Comparison of ENCODE assay signal across 9 cellular contexts in the genomic region with DNA sequence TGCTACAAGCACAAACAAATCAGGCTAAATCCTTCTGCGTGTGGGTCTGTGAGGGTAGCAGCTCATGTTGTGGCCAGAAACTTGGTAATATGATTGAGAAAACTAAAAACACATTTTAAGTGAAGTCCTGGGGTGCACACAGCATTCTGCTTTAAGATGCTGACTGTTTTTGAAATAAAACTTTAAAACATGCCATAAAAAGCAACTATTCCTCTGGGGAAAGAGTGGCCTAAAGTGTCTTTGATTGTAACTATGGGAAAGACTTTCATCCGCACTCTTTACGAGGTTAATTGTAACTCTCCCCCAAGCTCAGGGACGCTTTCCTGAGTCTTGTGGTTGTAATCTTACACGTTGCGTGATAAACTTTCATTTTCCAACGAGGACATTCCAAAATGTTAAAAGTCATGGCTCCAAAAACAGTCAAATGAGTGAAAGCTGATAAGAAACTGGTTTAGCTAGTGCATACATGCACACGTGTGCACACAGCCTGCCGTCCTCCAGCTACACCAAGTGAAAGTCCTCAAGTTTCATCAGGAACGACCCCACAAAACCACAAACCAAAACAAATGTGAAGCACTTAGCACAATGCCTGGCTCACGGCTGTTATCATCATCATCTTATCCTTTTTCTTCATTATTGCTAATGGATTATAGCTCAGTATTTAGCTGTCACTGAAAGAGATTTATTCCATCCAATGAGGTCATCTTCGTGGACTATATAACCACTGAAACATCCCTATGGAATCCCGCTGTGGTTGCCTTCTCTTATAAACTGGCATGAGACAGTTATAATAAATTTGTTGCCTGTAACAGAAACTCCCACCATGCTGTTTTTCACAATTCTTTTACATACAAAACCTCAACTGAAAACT. TPM values are rescaled to one million over a fixed set of nuclear protein-coding genes. Genes with fewer than 3 reads are reported as not detected.
DNase-seq lines count a peak whose midpoint lies in the region; TF ChIP-seq lines count a peak whose summit lies in the region.
"Had no signal": no experiment of that assay in that cellular context is flagged by ENCODE, and none has a peak within 500 bp of the region (broad histone marks: within the 10 kb centered on the region; RNA-seq: fewer than 3 reads in every experiment).

No MANE protein-coding gene starts in this region.

- H3K27ac ChIP-seq in tibial artery: peak overlapping the region in 1 of 2 donors; percentile 33

- no peaks in the 10 kb centered on the region for H3K27me3 ChIP-seq in tibial artery

- H3K4me3 ChIP-seq in fibroblast of the aortic adventitia (ENCODE audit: low read depth, low read length) (peak overlapping the region; percentile 42), tibial artery (peak overlapping the region; percentile 17 to 24)

- peaks cover 0 to 36% (median 6%) of the 10 kb centered on the region in 4 donors for H3K4me1 ChIP-seq in tibial artery

- H3K36me3 ChIP-seq in tibial artery: no peaks in the 10 kb centered on the region

- DNase-seq in HEK293T (ENCODE audit: extremely low spot score) (peak; percentile 83), SK-N-DZ (ENCODE audit: low spot score) (peak; percentile 7), fibroblast of the aortic adventitia (ENCODE audit: low read depth) (peak; percentile 96), tibial artery (no peak), activated gamma-delta T cell treated with Interleukin-2 at 50 U/mL for 16 hours (no peak), HPDE6-E6E7 (ENCODE audit: extremely low spot score) (no peak), HK-2 (ENCODE audit: unreplicated experiment) (no peak)
- DNase-seq: naive B cell had no signal

- intact Hi-C loops in tibial artery (cut with DNase I; ENCODE audit: low total_unique reads): no loop called here

- no peaks in the 10 kb centered on the region for H3K9me3 ChIP-seq in tibial artery

- POLR2A ChIA-PET in HEK293T (lab: Yijun Ruan, JAX): interaction anchor here (1.0 kb wide), 1 partner anchor 19 kb away, joined by 3 read pairs; no protein-coding TSS in a partner anchor

- no peak for TF ChIP-seq CTCF in fibroblast of the aortic adventitia (IDR thresholded peaks at IDR 0.05; ENCODE audit: insufficient read depth, low read length)
- no peak for TF ChIP-seq CTCF in tibial artery (IDR thresholded peaks at IDR 0.05)

- CTCF ChIA-PET in HEK293T (lab: Yijun Ruan, JAX): no interaction called here

TF ChIP-seq in HEK293T, 16 proteins besides CTCF, POLR2A, EP300 and RAD21:
- TF ChIP-seq ELF4 (IDR thresholded peaks at IDR 0.05) (no peak), SUZ12 (IDR thresholded peaks at IDR 0.05) (no peak), CTBP1 (IDR thresholded peaks at IDR 0.05; ENCODE audit: borderline replicate concordance) (peak; percentile 100), LEF1 (IDR thresholded peaks at IDR 0.05; ENCODE audit: borderline replicate concordance) (peak; percentile 91), BHLHE40 (IDR thresholded peaks at IDR 0.05; ENCODE audit: borderline replicate concordance) (no peak), SP1 (IDR thresholded peaks at IDR 0.05) (no peak), TARDBP (IDR thresholded peaks at IDR 0.05) (peak; percentile 71), ARNT (IDR thresholded peaks at IDR 0.05) (peak; percentile 99), FOXM1 (IDR thresholded peaks at IDR 0.05; ENCODE audit: borderline replicate concordance) (0 out of 2 replicates have a peak, but pooled peaks have one; percentile 62), ZNF384 (IDR thresholded peaks at IDR 0.05) (peak; percentile 48; the same call in 1 of the 2 replicates), L3MBTL2 (conservative IDR thresholded peaks at IDR 0.05) (no peak; the same call in none of the 2 replicates), FOXK2 (IDR thresholded peaks at IDR 0.05) (peak; percentile 70; the same call in 1 of the 2 replicates), NFRKB (IDR thresholded peaks at IDR 0.05) (no peak), HDGF (IDR thresholded peaks at IDR 0.05; ENCODE audit: borderline replicate concordance) (no peak), FOXA1 (IDR thresholded peaks at IDR 0.05) (no peak; the same call in 1 of the 2 replicates)
- TF ChIP-seq, protein P1, sequence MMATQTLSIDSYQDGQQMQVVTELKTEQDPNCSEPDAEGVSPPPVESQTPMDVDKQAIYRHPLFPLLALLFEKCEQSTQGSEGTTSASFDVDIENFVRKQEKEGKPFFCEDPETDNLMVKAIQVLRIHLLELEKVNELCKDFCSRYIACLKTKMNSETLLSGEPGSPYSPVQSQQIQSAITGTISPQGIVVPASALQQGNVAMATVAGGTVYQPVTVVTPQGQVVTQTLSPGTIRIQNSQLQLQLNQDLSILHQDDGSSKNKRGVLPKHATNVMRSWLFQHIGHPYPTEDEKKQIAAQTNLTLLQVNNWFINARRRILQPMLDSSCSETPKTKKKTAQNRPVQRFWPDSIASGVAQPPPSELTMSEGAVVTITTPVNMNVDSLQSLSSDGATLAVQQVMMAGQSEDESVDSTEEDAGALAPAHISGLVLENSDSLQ (IDR thresholded peaks at IDR 0.05): peak; percentile 98

RNA-seq across cellular contexts. Expression of a gene that starts 56.4 kb away (rescaled TPM):
- not detected in 2 replicates for polyA plus RNA-seq in SK-N-DZ (2014; cell fraction: cytosol; rRNA removed)
- polyA plus RNA-seq in SK-N-DZ (2014; cell fraction: nucleus; rRNA removed): not detected in 2 replicates
- 0.08 and 0.18 TPM in 2 replicates for total RNA-seq in fibroblast of the aortic adventitia (ENCODE audit: low replicate concordance)
- polyA plus RNA-seq: IgD-negative memory B cell had no signal

Comparison
In these comparisons a context has a peak if more than half of its experiments do, and no peak if none do; other contexts are left out.
1. DNase-seq: peak in HEK293T (single experiment), SK-N-DZ (single experiment) and fibroblast of the aortic adventitia (single experiment); none in tibial artery (0 of 2), activated gamma-delta T cell treated with Interleukin-2 at 50 U/mL for 16 hours (single experiment), HPDE6-E6E7 (single experiment) and HK-2 (single experiment).